13 cellular contexts compared by ENCODE assay signal in the genomic region with DNA sequence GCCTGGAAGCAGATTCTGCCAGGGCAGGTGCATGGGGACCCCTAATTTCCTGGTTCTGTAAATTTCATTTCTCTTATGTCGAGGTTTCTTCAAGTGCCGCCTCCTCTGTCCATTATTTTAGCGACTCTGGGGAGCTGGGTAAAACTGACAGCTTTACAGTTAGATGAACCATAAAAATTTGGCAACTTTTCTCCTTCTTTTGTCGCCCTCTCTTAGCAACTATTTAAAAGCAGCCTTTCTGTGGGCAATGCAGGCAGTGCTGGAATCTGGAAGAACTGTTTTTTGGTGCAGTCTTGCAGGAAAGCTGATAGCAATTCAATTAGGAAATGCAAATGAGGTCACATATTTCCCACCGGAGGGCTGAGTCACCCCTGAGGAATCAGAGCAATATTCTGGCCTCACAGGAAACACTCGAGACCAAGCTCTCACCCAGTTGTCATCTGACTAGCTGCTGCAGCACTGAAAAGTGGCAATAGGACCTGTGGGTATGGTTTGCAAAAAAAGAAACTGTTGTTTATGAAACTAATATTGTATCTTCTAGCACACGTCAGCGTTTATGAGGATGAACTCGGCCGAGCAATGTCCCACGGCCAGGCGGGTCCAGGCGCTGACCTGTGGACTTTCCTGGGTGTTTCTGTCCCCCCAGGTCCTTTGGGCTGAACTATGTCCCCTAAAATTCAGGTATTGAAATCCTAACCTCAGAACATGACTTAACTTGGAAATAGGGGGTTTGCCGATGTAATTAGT.
DNase-seq lines count a peak whose midpoint lies in the region; ATAC-seq, FAIRE-seq and TF ChIP-seq lines count a peak whose summit lies in the region.
"Had no signal": no experiment of that assay in that cellular context is flagged by ENCODE, and none has a peak within 500 bp of the region (broad histone marks: within the 10 kb centered on the region; RNA-seq: fewer than 3 reads in every experiment).

No MANE protein-coding gene starts in this region.

- DNase-seq in Ammon's horn (ENCODE audit: low spot score) (peak; percentile 41), LHCN-M2 (ENCODE audit: low read depth) (peak; percentile 34), endodermal cell (peak; percentile 65), mesenchymal stem cell (peak; percentile 86), NCI-H2196 treated with DMSO at 0.1 percent for 48 hours (lab: John Stamatoyannopoulos, UW; ENCODE audit: unreplicated experiment) (no peak), GM12891 (ENCODE audit: insufficient read length, low spot score) (no peak)
- DNase-seq: CD8-positive, alpha-beta T cell; KG1; NCI-H524 treated with DMSO at 0.1 percent for 48 hours had no signal

- peaks cover 8% of the 10 kb centered on the region for H3K4me1 Mint-ChIP-seq in endodermal cell

- H3K9ac ChIP-seq in endodermal cell (ENCODE audit: extremely low read depth, low read length, poor library complexity, severe bottlenecking) (no peak overlapping the region), mesenchymal stem cell (ENCODE audit: low read length) (no peak overlapping the region)

- H3K9me3 ChIP-seq in endodermal cell (ENCODE audit: control insufficient read depth, low read length) (peaks cover 12% of the 10 kb centered on the region), mesenchymal stem cell (ENCODE audit: control insufficient read depth, low read length) (no peaks in the 10 kb centered on the region)

- peaks cover 2% of the 10 kb centered on the region for H3K27me3 Mint-ChIP-seq in endodermal cell (ENCODE audit: insufficient read depth)

- peak overlapping the region; percentile 33 for H3K27ac Mint-ChIP-seq in endodermal cell
- H3K27ac Mint-ChIP-seq: CD8-positive, alpha-beta T cell had no signal

- ATAC-seq in HG03469 (IDR thresholded peaks at IDR 0.05; ENCODE audit: unreplicated experiment) (no peak), GM18873 (IDR thresholded peaks at IDR 0.05; ENCODE audit: low FRiP score, unreplicated experiment) (no peak)
- ATAC-seq: CD8-positive, alpha-beta T cell; esophagus mucosa had no signal

- H3K18ac ChIP-seq in mesenchymal stem cell (ENCODE audit: low read depth in 1 of 2, low read length in 2 of 2): peak overlapping the region; percentile 31 to 47

- no peak overlapping the region for H4K8ac ChIP-seq in mesenchymal stem cell (ENCODE audit: low read length)

- H3K27ac ChIP-seq in endodermal cell (ENCODE audit: low read depth, low read length) (no peak overlapping the region), mesenchymal stem cell (ENCODE audit: low read length, poor library complexity, severe bottlenecking) (peak overlapping the region; percentile 17)

- H2AFZ ChIP-seq in mesenchymal stem cell (ENCODE audit: low read depth, low read length): no peak overlapping the region

- no peak overlapping the region for H3K14ac ChIP-seq in mesenchymal stem cell (ENCODE audit: low read length in 2 of 2)

- H3K4me1 ChIP-seq in endodermal cell (ENCODE audit: control insufficient read depth, insufficient read depth, low read length): no peaks in the 10 kb centered on the region
- peaks cover 31% of the 10 kb centered on the region for H3K4me1 ChIP-seq in mesenchymal stem cell (ENCODE audit: control insufficient read depth, insufficient read depth, low read depth, low read length)

- no peak overlapping the region for H2BK12ac ChIP-seq in mesenchymal stem cell (ENCODE audit: low read length in 2 of 2)

- H3K36me3 Mint-ChIP-seq in endodermal cell (ENCODE audit: low read depth): no peaks in the 10 kb centered on the region
- H3K36me3 Mint-ChIP-seq: CD8-positive, alpha-beta T cell had no signal

- H3K36me3 ChIP-seq in endodermal cell (ENCODE audit: control insufficient read depth, insufficient read depth, low read length) (no peaks in the 10 kb centered on the region), mesenchymal stem cell (ENCODE audit: control insufficient read depth in 1 of 2, insufficient read depth in 2 of 2, low read depth in 1 of 2, low read length in 2 of 2) (peaks cover 0 to 4% of the 10 kb centered on the region in 2 experiments)

- no peak for FAIRE-seq in GM12891 (lab: Jason Lieb, UNC)
- FAIRE-seq: GM12892 had no signal

- peak overlapping the region in 1 of 2 experiments; percentile 4 for H3K4ac ChIP-seq in mesenchymal stem cell (ENCODE audit: low read depth in 1 of 2, low read length in 2 of 2)

- H2BK5ac ChIP-seq in mesenchymal stem cell (ENCODE audit: low read depth, low read length, poor library complexity, severe bottlenecking): no peak overlapping the region

- H3K4me3 Mint-ChIP-seq in endodermal cell: no peak overlapping the region
- H3K4me3 Mint-ChIP-seq: CD8-positive, alpha-beta T cell had no signal

- no peak overlapping the region for H2BK15ac ChIP-seq in mesenchymal stem cell (ENCODE audit: low read depth, poor library complexity, severe bottlenecking)

- no peak overlapping the region for H4K91ac ChIP-seq in mesenchymal stem cell (ENCODE audit: low read length)

- H3K23ac ChIP-seq in mesenchymal stem cell (ENCODE audit: low read length in 2 of 2): no peak overlapping the region

- H3K79me1 ChIP-seq in mesenchymal stem cell (replicated peaks; ENCODE audit: low read length, poor library complexity, severe bottlenecking): no peaks in the 10 kb centered on the region

- peaks cover 20% of the 10 kb centered on the region for H3K9me3 Mint-ChIP-seq in endodermal cell

- 79 to 80% methylated on average over 13 to 14 of the region's 14 CpGs for WGBS in endodermal cell (ENCODE audit: insufficient coverage in 1 of 2, insufficient read length in 1 of 2), 2 experiments
- 35% methylated on average over 13 of the region's 14 CpGs for WGBS in mesenchymal stem cell

- no peak for TF ChIP-seq CTCF in endodermal cell (conservative IDR thresholded peaks at IDR 0.05)

- no peak overlapping the region for H2AK5ac ChIP-seq in mesenchymal stem cell (ENCODE audit: low read length, severe bottlenecking)

- H3K4me3 ChIP-seq in endodermal cell (ENCODE audit: low read length) (no peak overlapping the region), mesenchymal stem cell (ENCODE audit: insufficient read depth in 1 of 2, low read depth in 1 of 2, low read length in 2 of 2) (no peak overlapping the region)

- no peaks in the 10 kb centered on the region for H3K27me3 ChIP-seq in endodermal cell (ENCODE audit: control insufficient read depth, insufficient read depth, low read length, poor library complexity, severe bottlenecking)
- no peaks in the 10 kb centered on the region for H3K27me3 ChIP-seq in mesenchymal stem cell (ENCODE audit: control insufficient read depth in 1 of 2, insufficient read depth in 1 of 2, low read length in 2 of 2)

- H3K4me2 ChIP-seq in mesenchymal stem cell (ENCODE audit: low read length, poor library complexity, severe bottlenecking): peak overlapping the region; percentile 34

- no peak overlapping the region for H2BK120ac ChIP-seq in mesenchymal stem cell (ENCODE audit: low read depth, low read length)

- TF ChIP-seq POLR2A in GM12891 (IDR thresholded peaks at IDR 0.05; ENCODE audit: low read depth, low read length): no peak

TF ChIP-seq in GM12891, 5 proteins besides CTCF, POLR2A, EP300 and RAD21:
- TF ChIP-seq POU2F2 (IDR thresholded peaks at IDR 0.05; ENCODE audit: low read depth, low read length): no peak
- TF ChIP-seq PAX5 (IDR thresholded peaks at IDR 0.05; ENCODE audit: insufficient read depth, low read length, severe bottlenecking): no peak
- TF ChIP-seq SPI1 (IDR thresholded peaks at IDR 0.05; ENCODE audit: low read depth, low read length): no peak
- TF ChIP-seq POLR2AphosphoS5 (IDR thresholded peaks at IDR 0.05; ENCODE audit: low read depth, low read length): no peak
- TF ChIP-seq TAF1 (IDR thresholded peaks at IDR 0.05; ENCODE audit: low read depth, low read length): no peak

Comparison
In these comparisons a context has a peak if more than half of its experiments do, and no peak if none do; other contexts are left out.
1. DNase-seq: peak in Ammon's horn (single experiment), LHCN-M2 (single experiment), endodermal cell (single experiment) and mesenchymal stem cell (single experiment); none in NCI-H2196 treated with DMSO at 0.1 percent for 48 hours (single experiment) and GM12891 (single experiment).